ENCODE assay signal across 8 cellular contexts in the genomic region with DNA sequence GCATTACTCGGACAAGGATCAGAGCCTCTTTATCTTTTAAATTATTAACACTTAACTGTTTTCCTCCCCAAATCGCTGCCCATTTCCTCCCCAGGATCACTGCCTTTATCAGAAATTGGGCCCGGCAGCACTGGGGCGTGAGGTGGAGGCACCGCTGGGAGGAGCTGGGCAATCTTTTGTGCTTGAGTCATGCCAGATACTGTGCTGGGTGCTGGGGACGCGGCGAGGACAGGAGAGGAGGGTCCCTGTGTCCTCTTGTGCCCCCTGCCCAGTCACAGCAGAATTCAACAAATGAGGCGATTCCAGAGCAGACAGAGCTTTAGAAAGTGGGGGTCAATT.
DNase-seq lines count a peak whose midpoint lies in the region; TF ChIP-seq lines count a peak whose summit lies in the region.

No MANE protein-coding gene starts in this region.

- H3K4me3 ChIP-seq in BJ (ENCODE audit: low read depth, low read length) (peak overlapping the region; percentile 36), Peyer's patch (peak overlapping the region; percentile 33 to 64 (median 42)), fibroblast of mammary gland (ENCODE audit: control insufficient read depth, low read depth, low read length) (peak overlapping the region; percentile 13)

- H3K36me3 Mint-ChIP-seq in neural crest cell (ENCODE audit: low read depth) = no peaks in the 10 kb centered on the region

- H3K4me1 ChIP-seq in Peyer's patch = peaks cover 0 to 18% (median 0%) of the 10 kb centered on the region in 4 donors

- H3K27ac Mint-ChIP-seq in neural crest cell (ENCODE audit: unreplicated experiment) = no peak overlapping the region

- TF ChIP-seq POLR2A in Peyer's patch (IDR thresholded peaks at IDR 0.05) = no peak

- CTCF ChIA-PET in BJ (lab: Yijun Ruan, JAX) = interaction anchor here (1.5 kb wide), 1 partner anchor 10 kb away, joined by 3 read pairs; no protein-coding TSS in a partner anchor

- POLR2A ChIA-PET in BJ (lab: Charles Lee) = no interaction called here

- no peaks in the 10 kb centered on the region for H3K36me3 ChIP-seq in BJ (ENCODE audit: control insufficient read depth, insufficient read depth, low read length)
- H3K36me3 ChIP-seq in Peyer's patch = no peaks in the 10 kb centered on the region

- peaks cover 22% of the 10 kb centered on the region for H3K27me3 Mint-ChIP-seq in neural crest cell (ENCODE audit: low read depth)

- TF ChIP-seq CTCF in BJ (IDR thresholded peaks at IDR 0.05; ENCODE audit: insufficient read depth, low read depth, low read length) = no peak
- no peak for TF ChIP-seq CTCF in Peyer's patch (IDR thresholded peaks at IDR 0.05)
- TF ChIP-seq CTCF in fibroblast of mammary gland (conservative IDR thresholded peaks at IDR 0.05; ENCODE audit: control insufficient read depth, insufficient read depth, low read depth, low read length) = no peak
- no peak for TF ChIP-seq CTCF in neural crest cell (conservative IDR thresholded peaks at IDR 0.05)

- H3K4me3 Mint-ChIP-seq in neural crest cell = peak overlapping the region; percentile 68

- DNase-seq in BJ (ENCODE audit: low read depth) (no peak), Peyer's patch (no peak), fibroblast of mammary gland (ENCODE audit: low read depth) (no peak), neural crest cell (ENCODE audit: low read depth, low spot score) (no peak), glomerular visceral epithelial cell (ENCODE audit: extremely low spot score) (no peak), NCI-H524 (lab: John Stamatoyannopoulos, UW) (no peak), NCI-H2227 treated with DMSO at 0.1 percent for 48 hours (lab: John Stamatoyannopoulos, UW) (no peak)
- no peak for DNase-seq in stimulated activated CD4-positive, alpha-beta T cell treated with anti-CD3 and anti-CD28 coated beads, Interleukin-4, amount 100 ng/mL, for 1 hour

- H3K27me3 ChIP-seq in BJ (ENCODE audit: control insufficient read depth, insufficient read depth, low read length) = no peaks in the 10 kb centered on the region
- no peaks in the 10 kb centered on the region for H3K27me3 ChIP-seq in Peyer's patch

- peaks cover 17% of the 10 kb centered on the region for H3K4me1 Mint-ChIP-seq in neural crest cell

- H3K27ac ChIP-seq in Peyer's patch = peak overlapping the region in 3 of 4 donors; percentile 37 to 72 (median 65)

- H3K9me3 ChIP-seq in Peyer's patch = no peaks in the 10 kb centered on the region

- no peaks in the 10 kb centered on the region for H3K9me3 Mint-ChIP-seq in neural crest cell
